1 cellular context compared by ENCODE assay signal in the genomic region with DNA sequence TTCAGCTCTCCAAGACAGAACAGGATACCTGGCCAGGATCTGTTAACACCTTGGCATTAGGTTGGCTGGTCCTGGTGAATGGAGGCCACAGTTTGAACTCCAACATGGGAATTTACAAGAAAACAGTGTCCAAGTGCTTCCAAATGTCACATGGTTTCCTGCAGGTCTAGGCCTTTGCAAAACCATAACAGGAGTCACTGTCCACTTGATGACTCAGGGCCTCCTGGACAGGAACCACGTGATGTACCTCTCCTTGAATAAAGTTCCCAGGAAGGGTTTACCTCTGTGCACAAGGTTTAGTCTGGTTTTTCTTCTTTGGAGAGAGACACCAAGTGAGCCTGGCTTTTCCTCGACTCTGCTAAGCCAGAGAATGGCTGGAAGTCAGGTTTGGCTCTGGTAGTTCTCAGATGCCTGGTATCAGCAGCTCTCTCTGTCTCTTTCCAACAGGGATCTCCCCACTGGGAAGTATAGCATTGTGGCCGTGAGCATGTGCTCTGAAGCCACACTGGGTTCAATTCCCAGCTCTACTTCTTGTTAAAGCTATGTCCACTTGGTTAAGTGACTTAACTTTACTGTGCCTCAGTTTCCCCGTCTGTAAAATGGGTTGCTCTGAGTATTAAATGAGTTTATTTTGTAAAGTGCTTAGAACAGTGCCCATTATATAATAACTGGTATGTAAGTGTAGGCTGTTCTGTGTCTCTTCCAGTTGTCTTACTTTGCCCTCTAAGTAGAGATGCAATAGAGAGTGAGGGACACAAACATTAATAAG.
TF ChIP-seq lines count a peak whose summit lies in the region.

No MANE protein-coding gene starts in this region.

TF ChIP-seq in K562, 482 proteins besides CTCF, POLR2A, EP300 and RAD21 (continued from another document):
- peak; percentile 84 for TF ChIP-seq CHD4 (IDR thresholded peaks at IDR 0.05; ENCODE audit: insufficient read depth, insufficient replicate concordance, low read depth, low read length, poor library complexity, severe bottlenecking)
- no peak for TF ChIP-seq ARID2 (IDR thresholded peaks at IDR 0.05)
- no peak for TF ChIP-seq ZNF778 (CRISPR knock-in tag; IDR thresholded peaks at IDR 0.05)
- no peak for TF ChIP-seq STAT6 (CRISPR knock-in tag; IDR thresholded peaks at IDR 0.05)
- no peak for TF ChIP-seq AFF1 (IDR thresholded peaks at IDR 0.05; ENCODE audit: low read depth in 1 of 2, partially characterized antibody in 2 of 2)
- TF ChIP-seq BMI1 (IDR thresholded peaks at IDR 0.05; ENCODE audit: low read length), result no peak
- TF ChIP-seq SAFB (IDR thresholded peaks at IDR 0.05; ENCODE audit: borderline replicate concordance, low read depth, low read length), result no peak
- no peak for TF ChIP-seq ZNF644 (tag; IDR thresholded peaks at IDR 0.05; ENCODE audit: low read depth)
- no peak for TF ChIP-seq ZNF717 (CRISPR knock-in tag; IDR thresholded peaks at IDR 0.05)
- TF ChIP-seq SMARCA5 (IDR thresholded peaks at IDR 0.05), result peak; percentile 53; the same call in 1 of the 2 replicates
- TF ChIP-seq MEF2A (IDR thresholded peaks at IDR 0.05; ENCODE audit: control insufficient read depth, low read depth, low read length), result no peak
- TF ChIP-seq NR3C1 (CRISPR knock-in tag; IDR thresholded peaks at IDR 0.05), result no peak
- TF ChIP-seq XRCC5 (IDR thresholded peaks at IDR 0.05; ENCODE audit: low read depth, low read length), result no peak
- TF ChIP-seq MTA3 (IDR thresholded peaks at IDR 0.05; ENCODE audit: borderline replicate concordance), result no peak
- TF ChIP-seq SP2 (IDR thresholded peaks at IDR 0.05; ENCODE audit: extremely low read depth, low read depth, low read length, poor library complexity, severe bottlenecking), result no peak
- TF ChIP-seq L3MBTL2 (IDR thresholded peaks at IDR 0.05), result peak; percentile 64
- TF ChIP-seq ZFX (CRISPR knock-in tag; IDR thresholded peaks at IDR 0.05), result peak; percentile 46; the same call in 1 of the 2 replicates
- no peak for TF ChIP-seq BHLHE40 (IDR thresholded peaks at IDR 0.05; ENCODE audit: low read length)
- TF ChIP-seq ZNF263 (CRISPR knock-in tag; IDR thresholded peaks at IDR 0.05; ENCODE audit: borderline replicate concordance), result no peak
- TF ChIP-seq BDP1 (IDR thresholded peaks at IDR 0.05; ENCODE audit: insufficient read depth, insufficient read length), result no peak
- TF ChIP-seq SRSF3 (IDR thresholded peaks at IDR 0.05; ENCODE audit: insufficient read depth, low read length), result no peak
- TF ChIP-seq SRSF7 (optimal IDR thresholded peaks at IDR 0.05; ENCODE audit: low read depth, low read length), result no peak
- no peak for TF ChIP-seq ZNF408 (CRISPR knock-in tag; IDR thresholded peaks at IDR 0.05; ENCODE audit: low read depth)
